Comparison of ENCODE assay signal across 8 cellular contexts in genomic region chr19:48393559-48394330, GRCh38. TPM values are rescaled to one million over a fixed set of nuclear protein-coding genes. Genes with fewer than 3 reads are reported as not detected.
A peak's percentile ranks its signal among the peaks of the same experiment; 100 is the strongest.
DNase-seq lines count a peak whose midpoint lies in the region; ATAC-seq and TF ChIP-seq lines count a peak whose summit lies in the region.

Gene GRIN2D (plus strand): TSS chr19:48393668. CDS start chr19:48398393, 4,725 bp downstream.

- intact Hi-C loops in left ventricle myocardium superior (cut with micrococcal nuclease) (no loop called here), Right ventricle myocardium inferior (cut with DNase I) (no loop called here), tibial artery (cut with DNase I; ENCODE audit: low total_unique reads) (no loop called here)

- H3K9me3 ChIP-seq in tibial artery = no peaks in the 10 kb centered on the region

- H3K27me3 ChIP-seq in tibial artery = peaks cover 4 to 66% of the 10 kb centered on the region in 2 donors

- H3K27me3 Mint-ChIP-seq in T-helper 2 cell treated with Interferon-gamma antibody and Interleukin-4, amounts not matched to agents 5 μg/mL and 100 μg/mL, for 36 hours (ENCODE audit: low read depth) = peaks cover 57% of the 10 kb centered on the region
- H3K27me3 Mint-ChIP-seq in stimulated activated naive CD8-positive, alpha-beta T cell treated with anti-CD3 and anti-CD28 coated beads, Interleukin-15, amount 100 ng/mL, for 72 hours = peaks cover 60% of the 10 kb centered on the region

- peak within 1 kb of the TSS; percentile 32 for H3K27ac Mint-ChIP-seq in T-helper 2 cell treated with Interferon-gamma antibody and Interleukin-4, amounts not matched to agents 5 μg/mL and 100 μg/mL, for 36 hours
- peak within 1 kb of the TSS; percentile 29 to 64 for H3K27ac Mint-ChIP-seq in stimulated activated naive CD8-positive, alpha-beta T cell treated with anti-CD3 and anti-CD28 coated beads, Interleukin-15, amount 100 ng/mL, for 72 hours

- no peak within 1 kb of the TSS for H3K4me3 ChIP-seq in tibial artery

- H3K36me3 ChIP-seq in tibial artery = peaks cover 0 to 9% (median 7%) of the 10 kb centered on the region in 3 donors

- peaks cover 0 to 44% (median 26%) of the 10 kb centered on the region in 4 donors for H3K4me1 ChIP-seq in tibial artery

- no peak for TF ChIP-seq CTCF in tibial artery (IDR thresholded peaks at IDR 0.05)

- DNase-seq in left ventricle myocardium superior (peak; percentile 36), Right ventricle myocardium inferior (ENCODE audit: missing footprints) (no peak), fibroblast of peridontal ligament (ENCODE audit: extremely low read depth) (peak; percentile 18), tibial artery (no peak), SIG-M5 (lab: John Stamatoyannopoulos, UW) (no peak)
- DNase-seq in T-helper 2 cell treated with Interferon-gamma antibody and Interleukin-4, amounts not matched to agents 5 μg/mL and 100 μg/mL, for 36 hours (ENCODE audit: low spot score) = no peak
- no peak for DNase-seq in stimulated activated naive CD8-positive, alpha-beta T cell treated with anti-CD3 and anti-CD28 coated beads, Interleukin-15, amount 100 ng/mL, for 72 hours
- DNase-seq in NK-92 treated with Interleukin-12 subunit alpha and Interleukin-12 subunit beta, amount 100 ng/mL, for 24 hours (lab: John Stamatoyannopoulos, UW) = no peak

- H3K4me1 Mint-ChIP-seq in T-helper 2 cell treated with Interferon-gamma antibody and Interleukin-4, amounts not matched to agents 5 μg/mL and 100 μg/mL, for 36 hours (ENCODE audit: low read depth) = peaks cover 16% of the 10 kb centered on the region
- peaks cover 73% of the 10 kb centered on the region for H3K4me1 Mint-ChIP-seq in stimulated activated naive CD8-positive, alpha-beta T cell treated with anti-CD3 and anti-CD28 coated beads, Interleukin-15, amount 100 ng/mL, for 72 hours

- H3K4me3 Mint-ChIP-seq in T-helper 2 cell treated with Interferon-gamma antibody and Interleukin-4, amounts not matched to agents 5 μg/mL and 100 μg/mL, for 36 hours = peak within 1 kb of the TSS; percentile 32
- peak within 1 kb of the TSS; percentile 58 to 68 for H3K4me3 Mint-ChIP-seq in stimulated activated naive CD8-positive, alpha-beta T cell treated with anti-CD3 and anti-CD28 coated beads, Interleukin-15, amount 100 ng/mL, for 72 hours

- ATAC-seq in left ventricle myocardium superior (no peak), Right ventricle myocardium inferior (no peak)
- ATAC-seq in stimulated activated naive CD8-positive, alpha-beta T cell treated with anti-CD3 and anti-CD28 coated beads, Interleukin-15, amount 100 ng/mL, for 72 hours = peak; percentile 1

- H3K27ac ChIP-seq in tibial artery = no peak within 1 kb of the TSS

- no peaks in the 10 kb centered on the region for H3K9me3 Mint-ChIP-seq in T-helper 2 cell treated with Interferon-gamma antibody and Interleukin-4, amounts not matched to agents 5 μg/mL and 100 μg/mL, for 36 hours
- H3K9me3 Mint-ChIP-seq in stimulated activated naive CD8-positive, alpha-beta T cell treated with anti-CD3 and anti-CD28 coated beads, Interleukin-15, amount 100 ng/mL, for 72 hours = no peaks in the 10 kb centered on the region

- H3K36me3 Mint-ChIP-seq in T-helper 2 cell treated with Interferon-gamma antibody and Interleukin-4, amounts not matched to agents 5 μg/mL and 100 μg/mL, for 36 hours (ENCODE audit: low read depth) = no peaks in the 10 kb centered on the region

RNA-seq across cellular contexts. Expression of gene GRIN2D, which starts in this region (rescaled TPM):
- 0.17 TPM for total RNA-seq in left ventricle myocardium superior
- total RNA-seq in Right ventricle myocardium inferior = 0.38 TPM

Comparison
In these comparisons a context has a peak if more than half of its experiments do, and no peak if none do; other contexts are left out.
1. Peak in DNase-seq in left ventricle myocardium superior; RNA of the gene not detected or under 1 TPM.